ENCODE assay signal across 27 cellular contexts in the genomic region with DNA sequence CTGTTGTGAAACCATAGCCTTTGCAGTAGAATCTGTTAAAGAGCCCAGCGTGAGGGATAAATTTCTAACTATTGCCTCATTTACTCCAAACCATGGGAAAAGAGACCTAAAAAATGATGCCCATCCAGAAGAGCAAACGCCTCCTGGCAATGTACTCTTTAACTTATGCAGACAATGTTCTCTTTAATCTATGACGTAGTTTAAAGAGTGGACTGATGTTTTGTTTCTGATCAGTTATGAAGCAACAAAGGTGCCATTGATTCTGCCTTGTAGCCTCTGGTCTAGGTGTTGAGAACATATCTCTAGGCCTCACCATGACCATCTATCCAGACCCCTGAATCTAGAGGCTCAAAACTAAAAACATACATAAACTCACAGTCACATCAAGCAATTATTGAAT.
"Had no signal": no experiment of that assay in that cellular context is flagged by ENCODE, and none has a peak within 500 bp of the region (broad histone marks: within the 10 kb centered on the region; RNA-seq: fewer than 3 reads in every experiment).

No MANE protein-coding gene starts in this region.

- H3K4me2 ChIP-seq: hepatocyte had no signal

- H3K4me3 ChIP-seq: esophagus muscularis mucosa, gastroesophageal sphincter, heart right ventricle, hepatocyte had no signal

- H3K27me3 ChIP-seq: brain microvascular endothelial cell, esophagus muscularis mucosa, foreskin keratinocyte, gastroesophageal sphincter, heart right ventricle, hepatocyte had no signal

- H3K36me3 ChIP-seq: brain microvascular endothelial cell, esophagus muscularis mucosa, gastroesophageal sphincter, heart right ventricle had no signal

- H2AFZ ChIP-seq: hepatocyte had no signal

- H3K27ac ChIP-seq: brain microvascular endothelial cell, esophagus muscularis mucosa, foreskin keratinocyte, gastroesophageal sphincter, heart right ventricle, hepatocyte had no signal

- ATAC-seq: activated T-cell treated with anti-CD3 and anti-CD28 coated beads, Interleukin-2, amount 50 U/mL, for 72 hours; effector memory CD8-positive, alpha-beta T cell; foreskin keratinocyte; gastroesophageal sphincter; heart right ventricle had no signal

- DNase-seq: activated CD4-positive, alpha-beta memory T cell treated with anti-CD3 and anti-CD28 coated beads, Interleukin-2, amount 10 ng/mL, durations not matched to agents 7 days and 5 days; activated CD4-positive, alpha-beta T cell treated with anti-CD3 and anti-CD28 coated beads for 4 hours; activated CD4-positive, alpha-beta T cell treated with anti-CD3 and anti-CD28 coated beads, Interleukin-2, amount 10 ng/mL, durations not matched to agents 7 days and 5 days; activated CD4-positive, alpha-beta T cell treated with anti-CD3 and anti-CD28 coated beads, Interleukin-2, amount 50 U/mL, for 4 hours; activated CD4-positive, CD25-positive, alpha-beta regulatory T cell; activated CD4-positive, CD25-positive, alpha-beta regulatory T cell treated with anti-CD3 and anti-CD28 coated beads, Interleukin-2, amount 50 U/mL, for 72 hours; activated CD8-positive, alpha-beta memory T cell treated with anti-CD3 and anti-CD28 coated beads, Interleukin-2, amount 50 U/mL, for 48 hours; activated gamma-delta T cell treated with Interleukin-2 at 50 U/mL for 16 hours; activated naive CD4-positive, alpha-beta T cell treated with anti-CD3 and anti-CD28 coated beads, Interleukin-2, amount 50 U/mL, for 16 hours; activated naive CD4-positive, alpha-beta T cell treated with Interleukin-2 at 50 U/mL for 16 hours; activated T-cell treated with anti-CD3 and anti-CD28 coated beads for 4 hours; activated T-cell treated with anti-CD3 and anti-CD28 coated beads, Interleukin-2, amount 50 U/mL, for 24 hours; activated T-cell treated with anti-CD3 and anti-CD28 coated beads, Interleukin-2, amount 50 U/mL, for 72 hours; amniotic stem cell; anterior cingulate cortex; brain microvascular endothelial cell; cortex of kidney; dermis blood vessel endothelial cell; effector CD4-positive, alpha-beta T cell; effector memory CD8-positive, alpha-beta T cell; erythroblast; foreskin keratinocyte; heart right ventricle; T-helper 2 cell had no signal

- H3K79me2 ChIP-seq: hepatocyte had no signal

- H3K9me3 ChIP-seq: esophagus muscularis mucosa, gastroesophageal sphincter, heart right ventricle had no signal

- H3K4me1 ChIP-seq: esophagus muscularis mucosa, foreskin keratinocyte, gastroesophageal sphincter, heart right ventricle had no signal
